ENCODE assay signal across 11 cellular contexts in genomic region chr4:124641715-124642380, GRCh38.
DNase-seq lines count a peak whose midpoint lies in the region; ATAC-seq, FAIRE-seq and TF ChIP-seq lines count a peak whose summit lies in the region.
"Had no signal": no experiment of that assay in that cellular context is flagged by ENCODE, and none has a peak within 500 bp of the region (broad histone marks: within the 10 kb centered on the region; RNA-seq: fewer than 3 reads in every experiment).

No MANE protein-coding gene starts in this region.

- CTCF ChIA-PET in HEK293T (lab: Yijun Ruan, JAX) = no interaction called here

- no peak for TF ChIP-seq CTCF in fibroblast of the aortic adventitia (IDR thresholded peaks at IDR 0.05; ENCODE audit: insufficient read depth, low read length)

- in situ Hi-C loops in G401 (cut with HindIII; ENCODE audit: low sequenced_read_pairs) = no loop called here

- peak; percentile 62 for ATAC-seq in HG02938 (IDR thresholded peaks at IDR 0.05; ENCODE audit: unreplicated experiment)
- ATAC-seq: activated CD4-positive, CD25-positive, alpha-beta regulatory T cell treated with anti-CD3 and anti-CD28 coated beads, Interleukin-2, amount 50 U/mL, for 24 hours had no signal

- POLR2A ChIA-PET in HEK293T (lab: Yijun Ruan, JAX) = no interaction called here

- DNase-seq in COLO829 (ENCODE audit: low spot score) (peak; percentile 22), RCC 7860 (ENCODE audit: low spot score) (peak; percentile 88), fibroblast of the aortic adventitia (ENCODE audit: low read depth) (peak; percentile 83), HEK293T (ENCODE audit: extremely low spot score) (no peak), NCI-H510A (lab: John Stamatoyannopoulos, UW) (no peak), NCI-H510A treated with DMSO at 0.1 percent for 48 hours (lab: John Stamatoyannopoulos, UW) (no peak), G401 (ENCODE audit: low spot score) (no peak)

- no peak overlapping the region for H3K4me3 ChIP-seq in fibroblast of the aortic adventitia (ENCODE audit: low read depth, low read length)
- H3K4me3 ChIP-seq: upper lobe of left lung had no signal

- peak; percentile 98 for FAIRE-seq in RCC 7860 (lab: Jason Lieb, UNC)
- FAIRE-seq: frontal cortex had no signal

TF ChIP-seq in HEK293T, 16 proteins besides CTCF, POLR2A, EP300 and RAD21:
- TF ChIP-seq LEF1 (IDR thresholded peaks at IDR 0.05; ENCODE audit: borderline replicate concordance) (no peak), ARNT (IDR thresholded peaks at IDR 0.05) (no peak), L3MBTL2 (conservative IDR thresholded peaks at IDR 0.05) (no peak), CTBP1 (IDR thresholded peaks at IDR 0.05; ENCODE audit: borderline replicate concordance) (no peak)

Comparison
In these comparisons a context has a peak if more than half of its experiments do, and no peak if none do; other contexts are left out.
1. DNase-seq: peak in COLO829 (single experiment), RCC 7860 (single experiment) and fibroblast of the aortic adventitia (single experiment); none in HEK293T (single experiment), NCI-H510A (single experiment), NCI-H510A treated with DMSO at 0.1 percent for 48 hours (single experiment) and G401 (single experiment).